ENCODE assay signal across 14 cellular contexts in genomic region chr9:9631302-9631701, GRCh38.
A peak's percentile ranks its signal among the peaks of the same experiment; 100 is the strongest.
DNase-seq lines count a peak whose midpoint lies in the region; ATAC-seq, FAIRE-seq and TF ChIP-seq lines count a peak whose summit lies in the region.
"Had no signal": no experiment of that assay in that cellular context is flagged by ENCODE, and none has a peak within 500 bp of the region (broad histone marks: within the 10 kb centered on the region; RNA-seq: fewer than 3 reads in every experiment).

No MANE protein-coding gene starts in this region.

- no peak overlapping the region for H3K23ac ChIP-seq in H1 (ENCODE audit: insufficient read length)

- WGBS in H1 (ENCODE audit: extremely low coverage in 1 of 2, insufficient coverage in 1 of 2, insufficient read length in 1 of 2, insufficient replicate concordance in 2 of 2, low coverage in 1 of 2, low lambda C conversion rate in 2 of 2, missing lambda C conversion rate in 1 of 2), 2 experiments: 48% methylated on average over 2 of the region's 2 CpGs; no CpG with 5 or more reads in 1 of the 2 experiments
- 84% methylated on average over 2 of the region's 2 CpGs for WGBS in suprapubic skin

- TF ChIP-seq POLR2A in H1 (IDR thresholded peaks at IDR 0.05; ENCODE audit: control extremely low read depth in 1 of 2, low read depth in 2 of 2, low read length in 2 of 2): no peak
- no peak for TF ChIP-seq POLR2A in suprapubic skin (IDR thresholded peaks at IDR 0.05)

- CTCF ChIA-PET in H1 (lab: Charles Lee; ENCODE audit: partially characterized antibody): no interaction called here

- TF ChIP-seq EP300 in H1 (IDR thresholded peaks at IDR 0.05; ENCODE audit: borderline replicate concordance in 1 of 2, low read depth in 2 of 2, low read length in 2 of 2) (no peak), suprapubic skin (IDR thresholded peaks at IDR 0.05) (no peak)

- no peak overlapping the region for H3K18ac ChIP-seq in H1 (ENCODE audit: extremely low read depth, low read length)

- H3K23me2 ChIP-seq in H1 (ENCODE audit: low read depth, low read length): no peaks in the 10 kb centered on the region

- H3K4me3 ChIP-seq in HAP-1 (no peak overlapping the region), H1 (ENCODE audit: extremely low read depth in 1 of 4, insufficient read depth in 2 of 4, low read depth in 3 of 4, low read length in 4 of 4) (no peak overlapping the region; a peak in 1 of 8 replicates), SJCRH30 (no peak overlapping the region), suprapubic skin (no peak overlapping the region)
- H3K4me3 ChIP-seq: right atrium auricular region had no signal

- no peaks in the 10 kb centered on the region for H4K20me1 ChIP-seq in H1 (replicated peaks in 1 of 2; ENCODE audit: control insufficient read depth in 1 of 2, insufficient read depth in 2 of 2, low read length in 2 of 2)

- no peaks in the 10 kb centered on the region for H3K79me2 ChIP-seq in H1 (ENCODE audit: control insufficient read depth in 1 of 2, insufficient read depth in 2 of 2, low read length in 2 of 2)

- POLR2A ChIA-PET in H1 (lab: Charles Lee; ENCODE audit: partially characterized antibody): no interaction called here

- no peak overlapping the region for H2BK120ac ChIP-seq in H1 (replicated peaks; ENCODE audit: low read depth, low read length)

- no peak overlapping the region for H4K8ac ChIP-seq in H1 (ENCODE audit: extremely low read depth, insufficient read depth, low read length)

- ATAC-seq in GM18907 (IDR thresholded peaks at IDR 0.05; ENCODE audit: unreplicated experiment) (peak; percentile 69), HG03175 (IDR thresholded peaks at IDR 0.05; ENCODE audit: unreplicated experiment) (peak; percentile 50)
- ATAC-seq: naive thymus-derived CD4-positive, alpha-beta T cell; Panc1; T-helper 17 cell had no signal

- no peak for TF ChIP-seq RAD21 in H1 (IDR thresholded peaks at IDR 0.05 in 1 of 2, conservative IDR thresholded peaks at IDR 0.05 in 1 of 2; ENCODE audit: low read depth in 2 of 2, low read length in 2 of 2)

- H4K91ac ChIP-seq in H1 (replicated peaks; ENCODE audit: insufficient read length, low read length): no peak overlapping the region

- H3K36me3 ChIP-seq in HAP-1 (replicated peaks): no peaks in the 10 kb centered on the region
- no peaks in the 10 kb centered on the region for H3K36me3 ChIP-seq in H1 (ENCODE audit: control insufficient read depth in 2 of 4, insufficient read depth in 4 of 4, low read length in 3 of 4)
- H3K36me3 ChIP-seq in SJCRH30: no peaks in the 10 kb centered on the region
- no peaks in the 10 kb centered on the region for H3K36me3 ChIP-seq in suprapubic skin
- H3K36me3 ChIP-seq: right atrium auricular region had no signal

- H2BK5ac ChIP-seq in H1 (ENCODE audit: low read depth, low read length): no peak overlapping the region

- peak overlapping the region; percentile 63; the same call in 1 of the 2 replicates for H2AFZ ChIP-seq in H1 (ENCODE audit: low read length)

- H3K4me2 ChIP-seq in H1 (ENCODE audit: insufficient read depth in 1 of 2, low read depth in 2 of 2, low read length in 2 of 2): peak overlapping the region; percentile 36; a peak in 3 of 4 replicates

- no peaks in the 10 kb centered on the region for H3K79me1 ChIP-seq in H1 (ENCODE audit: low read depth, low read length)

- no peak overlapping the region for H3K14ac ChIP-seq in H1 (ENCODE audit: insufficient read length)

- no peak overlapping the region for H2AK5ac ChIP-seq in H1 (ENCODE audit: low read depth, low read length)

- TF ChIP-seq CTCF in H1 (IDR thresholded peaks at IDR 0.05; ENCODE audit: control extremely low read depth in 1 of 3, insufficient read depth in 1 of 3, low read depth in 1 of 3, low read length in 3 of 3) (no peak), suprapubic skin (IDR thresholded peaks at IDR 0.05) (no peak)

- peaks cover 11% of the 10 kb centered on the region for H3K4me1 ChIP-seq in HAP-1
- peaks cover 0 to 5% (median 2%) of the 10 kb centered on the region in 4 experiments; a peak in 3 of 7 replicates for H3K4me1 ChIP-seq in H1 (replicated peaks in 1 of 4; ENCODE audit: control insufficient read depth in 3 of 4, insufficient read depth in 4 of 4, low read length in 3 of 4)
- H3K4me1 ChIP-seq in SJCRH30: no peaks in the 10 kb centered on the region
- H3K4me1 ChIP-seq in suprapubic skin: no peaks in the 10 kb centered on the region
- H3K4me1 ChIP-seq: right atrium auricular region had no signal

- no peak overlapping the region for H4K5ac ChIP-seq in H1 (ENCODE audit: insufficient read length, low read depth, low read length)

- H2BK12ac ChIP-seq in H1 (ENCODE audit: low read depth, low read length): no peak overlapping the region

- H3K9ac ChIP-seq in H1 (replicated peaks in 1 of 4; ENCODE audit: extremely low read depth in 1 of 4, low read depth in 3 of 4, low read length in 3 of 4): no peak overlapping the region

- H3K27ac ChIP-seq in H1 (ENCODE audit: low read depth, low read length): no peak overlapping the region
- H3K27ac ChIP-seq in SJCRH30: no peak overlapping the region
- no peak overlapping the region for H3K27ac ChIP-seq in suprapubic skin
- H3K27ac ChIP-seq: right atrium auricular region had no signal

- no peaks in the 10 kb centered on the region for H3K27me3 ChIP-seq in HAP-1 (ENCODE audit: low read depth)
- no peaks in the 10 kb centered on the region for H3K27me3 ChIP-seq in H1 (replicated peaks in 1 of 4; ENCODE audit: control insufficient read depth in 3 of 4, extremely low read depth in 1 of 4, insufficient read depth in 3 of 4, low read length in 3 of 4)
- no peaks in the 10 kb centered on the region for H3K27me3 ChIP-seq in SJCRH30
- H3K27me3 ChIP-seq in suprapubic skin: no peaks in the 10 kb centered on the region
- H3K27me3 ChIP-seq: right atrium auricular region had no signal

- H2BK15ac ChIP-seq in H1 (ENCODE audit: low read length): no peak overlapping the region

- peak; percentile 35 to 80 for DNase-seq in HAP-1 (ENCODE audit: low spot score in 2 of 2)
- DNase-seq in H1 (ENCODE audit: low read depth in 1 of 2, low spot score in 2 of 2): no peak
- no peak for DNase-seq in HUDEP-2 (lab: John Stamatoyannopoulos, UW; ENCODE audit: unreplicated experiment in 76 of 76)
- no peak for DNase-seq in SJCRH30
- no peak for DNase-seq in COR-L47 (lab: John Stamatoyannopoulos, UW)
- DNase-seq in suprapubic skin (ENCODE audit: low spot score in 2 of 2): no peak
- DNase-seq: activated CD4-positive, alpha-beta T cell treated with anti-CD3 and anti-CD28 coated beads, Interleukin-2, amount 50 U/mL, for 4 hours; naive thymus-derived CD4-positive, alpha-beta T cell; NCI-H2227 treated with DMSO at 0.1 percent for 48 hours; T-helper 17 cell had no signal

- in situ Hi-C loops in HAP-1 (cut with MboI; ENCODE audit: low sequenced_read_pairs): no loop called here

- no peak overlapping the region for H2BK20ac ChIP-seq in H1 (ENCODE audit: low read length)

- no peak overlapping the region for H3K4ac ChIP-seq in H1 (replicated peaks; ENCODE audit: insufficient read length, low read depth, low read length)

- no peak for FAIRE-seq in H1 (lab: Jason Lieb, UNC)

- H3K9me3 ChIP-seq in HAP-1 (no peaks in the 10 kb centered on the region), H1 (ENCODE audit: insufficient read depth in 2 of 2, low read depth in 1 of 2, low read length in 1 of 2) (no peaks in the 10 kb centered on the region), SJCRH30 (replicated peaks) (no peaks in the 10 kb centered on the region), suprapubic skin (no peaks in the 10 kb centered on the region)
- H3K9me3 ChIP-seq: right atrium auricular region had no signal

- no peak overlapping the region for H3K56ac ChIP-seq in H1 (replicated peaks; ENCODE audit: insufficient read length, low read depth, low read length)

TF ChIP-seq in H1, 55 proteins besides CTCF, POLR2A, EP300 and RAD21:
- no peak for TF ChIP-seq HDAC2 (IDR thresholded peaks at IDR 0.05; ENCODE audit: borderline replicate concordance in 1 of 2, low read depth in 2 of 2, low read length in 2 of 2)
- TF ChIP-seq TEAD4 (IDR thresholded peaks at IDR 0.05; ENCODE audit: low read depth, low read length): no peak
- no peak for TF ChIP-seq MAFK (IDR thresholded peaks at IDR 0.05; ENCODE audit: low read depth, low read length)
- no peak for TF ChIP-seq USF2 (IDR thresholded peaks at IDR 0.05; ENCODE audit: low read length)
- no peak for TF ChIP-seq KDM1A (IDR thresholded peaks at IDR 0.05; ENCODE audit: borderline replicate concordance, low read length)
- no peak for TF ChIP-seq RXRA (IDR thresholded peaks at IDR 0.05; ENCODE audit: insufficient read depth, low read depth, low read length)
- no peak for TF ChIP-seq TBP (IDR thresholded peaks at IDR 0.05; ENCODE audit: low read depth, low read length)
- no peak for TF ChIP-seq KDM5A (IDR thresholded peaks at IDR 0.05; ENCODE audit: low read length)
- no peak for TF ChIP-seq SP2 (IDR thresholded peaks at IDR 0.05; ENCODE audit: low read length)

Comparison
In these comparisons a context has a peak if more than half of its experiments do, and no peak if none do; other contexts are left out.
1. DNase-seq: peak in HAP-1 (2 of 2); none in H1 (0 of 2), HUDEP-2 (0 of 76), SJCRH30 (0 of 2), COR-L47 (single experiment) and suprapubic skin (0 of 2).